Comparison of ENCODE assay signal across 14 cellular contexts in the genomic region with DNA sequence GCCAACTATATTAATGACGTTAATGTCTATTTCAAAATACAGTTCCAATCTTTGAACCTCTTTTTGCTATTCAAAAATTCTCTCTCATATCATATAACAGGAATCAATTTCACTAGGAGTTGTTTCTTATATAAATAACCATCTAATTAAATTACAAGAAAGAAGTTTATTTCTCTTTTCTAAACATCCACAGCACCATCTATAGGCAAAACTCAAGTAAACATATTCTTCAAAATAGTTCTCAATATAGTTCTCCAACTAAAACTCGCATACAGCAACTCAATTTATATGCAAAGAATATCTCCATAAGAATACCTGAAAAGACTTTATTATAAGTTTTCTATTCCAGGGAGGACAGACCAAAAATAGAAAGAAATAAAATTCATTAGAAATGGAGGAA.
"Had no signal": no experiment of that assay in that cellular context is flagged by ENCODE, and none has a peak within 500 bp of the region (broad histone marks: within the 10 kb centered on the region; RNA-seq: fewer than 3 reads in every experiment).

No MANE protein-coding gene starts in this region.

- FAIRE-seq: small intestine had no signal

- H3K36me3 ChIP-seq: uterus had no signal

- H3K4me1 ChIP-seq: adrenal gland, uterus had no signal

- H3K4me3 ChIP-seq: adrenal gland, uterus had no signal

- H3K27ac ChIP-seq: adrenal gland, epithelial cell of prostate, neutrophil, uterus had no signal

- ATAC-seq: activated T-helper 17 cell treated with anti-CD3 and anti-CD28 coated beads, Interleukin-2, amount 50 U/mL, for 72 hours; left colon; right cardiac atrium had no signal

- H3K9me3 ChIP-seq: adrenal gland, neutrophil, uterus had no signal

- DNase-seq: activated CD4-positive, alpha-beta T cell treated with anti-CD3 and anti-CD28 coated beads, Interleukin-2, amount 50 U/mL, for 1 hour; activated naive CD4-positive, alpha-beta T cell treated with anti-CD3 and anti-CD28 coated beads, Interleukin-2, amount 10 ng/mL, durations not matched to agents 7 days and 5 days; activated T-cell treated with anti-CD3 and anti-CD28 coated beads for 4 hours; adrenal gland; caudate nucleus; effector memory CD4-positive, alpha-beta T cell; left colon; naive B cell; right cardiac atrium; small intestine; uterus had no signal

- H3K27me3 ChIP-seq: adrenal gland, neutrophil, uterus had no signal
